In the genomic region with DNA sequence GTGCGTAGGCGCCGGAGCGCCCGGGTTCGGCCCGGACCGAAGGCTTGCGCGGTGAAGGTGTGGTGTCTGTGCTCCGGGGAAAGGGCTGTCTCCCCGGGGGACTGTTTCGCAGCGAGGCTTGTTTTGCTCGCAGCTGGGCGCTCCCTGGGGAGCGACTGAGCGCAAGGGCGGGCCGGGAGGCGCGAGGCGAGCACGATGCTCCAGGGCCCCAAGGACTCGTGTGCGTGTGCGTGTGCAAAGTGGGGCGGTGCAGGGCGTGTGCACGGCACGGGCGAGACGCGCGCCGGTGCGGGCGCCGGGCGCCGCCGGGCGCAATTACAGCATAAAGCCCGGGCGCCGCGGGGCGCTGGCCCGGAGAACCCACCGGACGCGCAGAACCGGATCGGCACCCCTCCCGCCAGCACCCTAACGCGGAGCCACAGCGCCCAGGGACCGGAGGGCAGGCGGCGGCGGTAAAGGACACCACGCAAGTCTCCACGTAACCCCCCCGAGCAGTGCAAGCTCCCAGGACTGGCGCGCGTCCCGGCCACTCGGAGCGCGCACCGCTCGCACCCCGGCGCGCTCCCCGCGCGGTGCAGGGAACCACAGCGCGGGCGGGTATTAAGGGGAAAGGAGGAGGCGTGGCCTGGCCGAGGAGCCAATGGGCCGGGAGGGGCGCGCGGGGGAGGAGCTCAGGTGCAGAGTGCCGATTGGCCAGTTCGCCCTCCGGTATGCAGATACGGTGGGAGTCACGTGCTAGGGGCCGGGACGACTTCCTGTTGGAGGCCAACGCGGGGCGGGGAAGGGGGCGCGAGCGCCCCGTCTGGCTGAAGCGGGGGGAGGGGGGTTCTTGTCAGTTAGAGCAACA, we compare ENCODE assay signal across 1 cellular context.
TF ChIP-seq lines count a peak whose summit lies in the region.

A gene with protein sequence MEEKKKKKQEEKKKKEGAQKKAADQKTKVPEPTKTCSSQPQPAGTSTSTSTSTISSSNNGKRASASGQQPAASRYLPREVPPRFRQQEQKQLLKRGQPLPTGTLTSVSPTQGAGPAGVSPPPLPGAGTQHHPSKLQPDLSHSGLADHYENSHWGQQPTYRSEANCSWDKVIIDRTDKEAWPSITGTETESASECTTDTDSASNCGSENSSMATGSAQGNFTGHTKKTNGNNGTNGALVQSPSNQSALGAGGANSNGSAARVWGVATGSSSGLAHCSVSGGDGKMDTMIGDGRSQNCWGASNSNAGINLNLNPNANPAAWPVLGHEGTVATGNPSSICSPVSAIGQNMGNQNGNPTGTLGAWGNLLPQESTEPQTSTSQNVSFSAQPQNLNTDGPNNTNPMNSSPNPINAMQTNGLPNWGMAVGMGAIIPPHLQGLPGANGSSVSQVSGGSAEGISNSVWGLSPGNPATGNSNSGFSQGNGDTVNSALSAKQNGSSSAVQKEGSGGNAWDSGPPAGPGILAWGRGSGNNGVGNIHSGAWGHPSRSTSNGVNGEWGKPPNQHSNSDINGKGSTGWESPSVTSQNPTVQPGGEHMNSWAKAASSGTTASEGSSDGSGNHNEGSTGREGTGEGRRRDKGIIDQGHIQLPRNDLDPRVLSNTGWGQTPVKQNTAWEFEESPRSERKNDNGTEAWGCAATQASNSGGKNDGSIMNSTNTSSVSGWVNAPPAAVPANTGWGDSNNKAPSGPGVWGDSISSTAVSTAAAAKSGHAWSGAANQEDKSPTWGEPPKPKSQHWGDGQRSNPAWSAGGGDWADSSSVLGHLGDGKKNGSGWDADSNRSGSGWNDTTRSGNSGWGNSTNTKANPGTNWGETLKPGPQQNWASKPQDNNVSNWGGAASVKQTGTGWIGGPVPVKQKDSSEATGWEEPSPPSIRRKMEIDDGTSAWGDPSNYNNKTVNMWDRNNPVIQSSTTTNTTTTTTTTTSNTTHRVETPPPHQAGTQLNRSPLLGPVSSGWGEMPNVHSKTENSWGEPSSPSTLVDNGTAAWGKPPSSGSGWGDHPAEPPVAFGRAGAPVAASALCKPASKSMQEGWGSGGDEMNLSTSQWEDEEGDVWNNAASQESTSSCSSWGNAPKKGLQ (N-terminal part only) (plus strand): TSS at position 835 of the 847 bp plus-strand sequence. CDS start 45,504 bp downstream, outside the sequence.

TF ChIP-seq in HepG2, 621 proteins besides CTCF, POLR2A, EP300 and RAD21 (continued from another document and continues in another):
- TF ChIP-seq, protein P1, sequence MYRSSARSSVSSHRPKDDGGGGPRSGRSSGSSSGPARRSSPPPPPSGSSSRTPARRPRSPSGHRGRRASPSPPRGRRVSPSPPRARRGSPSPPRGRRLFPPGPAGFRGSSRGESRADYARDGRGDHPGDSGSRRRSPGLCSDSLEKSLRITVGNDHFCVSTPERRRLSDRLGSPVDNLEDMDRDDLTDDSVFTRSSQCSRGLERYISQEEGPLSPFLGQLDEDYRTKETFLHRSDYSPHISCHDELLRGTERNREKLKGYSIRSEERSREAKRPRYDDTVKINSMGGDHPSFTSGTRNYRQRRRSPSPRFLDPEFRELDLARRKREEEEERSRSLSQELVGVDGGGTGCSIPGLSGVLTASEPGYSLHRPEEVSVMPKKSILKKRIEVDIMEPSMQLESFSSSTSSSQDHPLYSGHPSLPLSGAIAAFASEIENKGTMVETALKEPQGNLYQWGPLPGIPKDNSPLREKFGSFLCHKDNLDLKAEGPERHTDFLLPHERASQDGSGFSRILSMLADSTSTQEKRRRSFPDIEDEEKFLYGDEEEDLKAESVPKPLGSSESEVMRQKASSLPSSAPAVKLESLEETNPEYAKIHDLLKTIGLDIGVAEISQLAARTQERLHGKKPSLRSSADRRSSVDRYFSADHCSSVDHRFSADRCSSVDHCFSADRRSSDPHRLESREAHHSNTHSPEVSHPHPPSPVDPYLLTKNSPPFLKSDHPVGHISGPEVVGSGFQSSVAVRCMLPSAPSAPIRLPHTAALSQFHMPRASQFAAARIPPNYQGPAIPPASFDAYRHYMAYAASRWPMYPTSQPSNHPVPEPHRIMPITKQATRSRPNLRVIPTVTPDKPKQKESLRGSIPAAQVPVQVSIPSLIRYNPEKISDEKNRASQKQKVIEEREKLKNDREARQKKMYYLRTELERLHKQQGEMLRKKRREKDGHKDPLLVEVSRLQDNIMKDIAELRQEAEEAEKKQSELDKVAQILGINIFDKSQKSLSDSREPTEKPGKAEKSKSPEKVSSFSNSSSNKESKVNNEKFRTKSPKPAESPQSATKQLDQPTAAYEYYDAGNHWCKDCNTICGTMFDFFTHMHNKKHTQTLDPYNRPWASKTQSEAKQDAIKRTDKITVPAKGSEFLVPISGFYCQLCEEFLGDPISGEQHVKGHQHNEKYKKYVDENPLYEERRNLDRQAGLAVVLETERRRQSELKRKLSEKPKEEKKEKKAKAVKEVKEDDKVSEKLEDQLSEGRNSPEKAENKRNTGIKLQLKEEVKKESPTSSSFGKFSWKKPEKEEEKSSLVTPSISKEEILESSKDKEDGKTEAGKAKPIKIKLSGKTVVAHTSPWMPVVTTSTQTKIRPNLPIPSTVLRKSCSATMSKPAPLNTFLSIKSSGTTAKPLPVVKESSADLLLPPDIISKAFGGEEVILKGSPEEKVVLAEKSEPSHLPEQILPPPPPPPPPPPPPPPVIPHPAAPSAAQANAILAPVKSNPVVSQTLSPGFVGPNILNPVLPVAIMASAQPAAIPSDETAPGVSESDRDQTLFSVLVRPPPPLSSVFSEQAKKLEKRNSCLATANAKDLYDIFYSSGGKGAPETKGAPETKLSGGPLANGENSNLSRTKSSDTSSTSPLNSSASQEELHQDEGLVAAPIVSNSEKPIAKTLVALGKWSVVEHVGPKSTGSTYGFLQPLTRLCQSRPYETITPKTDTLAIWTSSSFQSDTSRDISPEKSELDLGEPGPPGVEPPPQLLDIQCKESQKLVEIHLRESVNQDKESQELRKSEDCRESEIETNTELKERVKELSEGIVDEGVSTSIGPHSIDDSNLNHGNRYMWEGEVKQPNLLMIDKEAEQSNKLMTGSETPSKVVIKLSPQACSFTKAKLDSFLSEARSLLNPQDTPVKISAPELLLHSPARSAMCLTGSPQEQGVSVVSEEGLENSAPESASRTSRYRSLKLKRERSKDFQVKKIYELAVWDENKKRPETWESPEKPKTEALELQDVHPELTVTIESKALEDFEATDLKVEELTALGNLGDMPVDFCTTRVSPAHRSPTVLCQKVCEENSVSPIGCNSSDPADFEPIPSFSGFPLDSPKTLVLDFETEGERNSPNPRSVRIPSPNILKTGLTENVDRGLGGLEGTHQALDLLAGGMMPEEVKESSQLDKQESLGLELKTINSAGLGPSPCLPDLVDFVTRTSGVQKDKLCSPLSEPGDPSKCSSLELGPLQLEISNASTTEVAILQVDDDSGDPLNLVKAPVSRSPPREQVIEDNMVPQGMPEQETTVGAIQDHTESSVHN (CRISPR knock-in tag; IDR thresholded peaks at IDR 0.05), result peak; percentile 96; the same call in 1 of the 2 replicates
- TF ChIP-seq, protein P2, sequence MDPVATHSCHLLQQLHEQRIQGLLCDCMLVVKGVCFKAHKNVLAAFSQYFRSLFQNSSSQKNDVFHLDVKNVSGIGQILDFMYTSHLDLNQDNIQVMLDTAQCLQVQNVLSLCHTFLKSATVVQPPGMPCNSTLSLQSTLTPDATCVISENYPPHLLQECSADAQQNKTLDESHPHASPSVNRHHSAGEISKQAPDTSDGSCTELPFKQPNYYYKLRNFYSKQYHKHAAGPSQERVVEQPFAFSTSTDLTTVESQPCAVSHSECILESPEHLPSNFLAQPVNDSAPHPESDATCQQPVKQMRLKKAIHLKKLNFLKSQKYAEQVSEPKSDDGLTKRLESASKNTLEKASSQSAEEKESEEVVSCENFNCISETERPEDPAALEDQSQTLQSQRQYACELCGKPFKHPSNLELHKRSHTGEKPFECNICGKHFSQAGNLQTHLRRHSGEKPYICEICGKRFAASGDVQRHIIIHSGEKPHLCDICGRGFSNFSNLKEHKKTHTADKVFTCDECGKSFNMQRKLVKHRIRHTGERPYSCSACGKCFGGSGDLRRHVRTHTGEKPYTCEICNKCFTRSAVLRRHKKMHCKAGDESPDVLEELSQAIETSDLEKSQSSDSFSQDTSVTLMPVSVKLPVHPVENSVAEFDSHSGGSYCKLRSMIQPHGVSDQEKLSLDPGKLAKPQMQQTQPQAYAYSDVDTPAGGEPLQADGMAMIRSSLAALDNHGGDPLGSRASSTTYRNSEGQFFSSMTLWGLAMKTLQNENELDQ (CRISPR knock-in tag; IDR thresholded peaks at IDR 0.05; ENCODE audit: borderline replicate concordance), result no peak
- TF ChIP-seq, protein P3, sequence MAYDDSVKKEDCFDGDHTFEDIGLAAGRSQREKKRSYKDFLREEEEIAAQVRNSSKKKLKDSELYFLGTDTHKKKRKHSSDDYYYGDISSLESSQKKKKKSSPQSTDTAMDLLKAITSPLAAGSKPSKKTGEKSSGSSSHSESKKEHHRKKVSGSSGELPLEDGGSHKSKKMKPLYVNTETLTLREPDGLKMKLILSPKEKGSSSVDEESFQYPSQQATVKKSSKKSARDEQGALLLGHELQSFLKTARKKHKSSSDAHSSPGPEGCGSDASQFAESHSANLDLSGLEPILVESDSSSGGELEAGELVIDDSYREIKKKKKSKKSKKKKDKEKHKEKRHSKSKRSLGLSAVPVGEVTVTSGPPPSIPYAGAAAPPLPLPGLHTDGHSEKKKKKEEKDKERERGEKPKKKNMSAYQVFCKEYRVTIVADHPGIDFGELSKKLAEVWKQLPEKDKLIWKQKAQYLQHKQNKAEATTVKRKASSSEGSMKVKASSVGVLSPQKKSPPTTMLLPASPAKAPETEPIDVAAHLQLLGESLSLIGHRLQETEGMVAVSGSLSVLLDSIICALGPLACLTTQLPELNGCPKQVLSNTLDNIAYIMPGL (CRISPR knock-in tag; IDR thresholded peaks at IDR 0.05; ENCODE audit: borderline replicate concordance in 1 of 2, low read depth in 1 of 2), result peak; percentile 71 to 84; a peak in 3 of 4 replicates
- TF ChIP-seq, protein P4, sequence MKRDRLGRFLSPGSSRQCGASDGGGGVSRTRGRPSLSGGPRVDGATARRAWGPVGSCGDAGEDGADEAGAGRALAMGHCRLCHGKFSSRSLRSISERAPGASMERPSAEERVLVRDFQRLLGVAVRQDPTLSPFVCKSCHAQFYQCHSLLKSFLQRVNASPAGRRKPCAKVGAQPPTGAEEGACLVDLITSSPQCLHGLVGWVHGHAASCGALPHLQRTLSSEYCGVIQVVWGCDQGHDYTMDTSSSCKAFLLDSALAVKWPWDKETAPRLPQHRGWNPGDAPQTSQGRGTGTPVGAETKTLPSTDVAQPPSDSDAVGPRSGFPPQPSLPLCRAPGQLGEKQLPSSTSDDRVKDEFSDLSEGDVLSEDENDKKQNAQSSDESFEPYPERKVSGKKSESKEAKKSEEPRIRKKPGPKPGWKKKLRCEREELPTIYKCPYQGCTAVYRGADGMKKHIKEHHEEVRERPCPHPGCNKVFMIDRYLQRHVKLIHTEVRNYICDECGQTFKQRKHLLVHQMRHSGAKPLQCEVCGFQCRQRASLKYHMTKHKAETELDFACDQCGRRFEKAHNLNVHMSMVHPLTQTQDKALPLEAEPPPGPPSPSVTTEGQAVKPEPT (CRISPR knock-in tag; IDR thresholded peaks at IDR 0.05; ENCODE audit: low read depth), result peak; percentile 90
- TF ChIP-seq ARNT2 (CRISPR knock-in tag; IDR thresholded peaks at IDR 0.05; ENCODE audit: low read depth), result peak; percentile 82
- TF ChIP-seq KLF12 (CRISPR knock-in tag; IDR thresholded peaks at IDR 0.05; ENCODE audit: borderline replicate concordance), result peak; percentile 73; the same call in 1 of the 2 replicates
- TF ChIP-seq HOXA5 (CRISPR knock-in tag; IDR thresholded peaks at IDR 0.05), result peak; percentile 98
- TF ChIP-seq SUZ12 (IDR thresholded peaks at IDR 0.05; ENCODE audit: low read depth, low read length), result no peak
- TF ChIP-seq, protein P5, sequence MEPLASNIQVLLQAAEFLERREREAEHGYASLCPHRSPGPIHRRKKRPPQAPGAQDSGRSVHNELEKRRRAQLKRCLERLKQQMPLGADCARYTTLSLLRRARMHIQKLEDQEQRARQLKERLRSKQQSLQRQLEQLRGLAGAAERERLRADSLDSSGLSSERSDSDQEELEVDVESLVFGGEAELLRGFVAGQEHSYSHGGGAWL (CRISPR knock-in tag; IDR thresholded peaks at IDR 0.05), result peak; percentile 91
- TF ChIP-seq POGZ (CRISPR knock-in tag; IDR thresholded peaks at IDR 0.05), result peak; percentile 96
- peak; percentile 84 for TF ChIP-seq ZFY (CRISPR knock-in tag; IDR thresholded peaks at IDR 0.05)
- TF ChIP-seq KLF15 (CRISPR knock-in tag; IDR thresholded peaks at IDR 0.05; ENCODE audit: borderline replicate concordance), result peak; percentile 66; the same call in 1 of the 2 replicates
- TF ChIP-seq SKI (IDR thresholded peaks at IDR 0.05; ENCODE audit: partially characterized antibody), result peak; percentile 75
- peak; percentile 92 for TF ChIP-seq TAF1 (CRISPR knock-in tag; IDR thresholded peaks at IDR 0.05)
- TF ChIP-seq, protein P6, sequence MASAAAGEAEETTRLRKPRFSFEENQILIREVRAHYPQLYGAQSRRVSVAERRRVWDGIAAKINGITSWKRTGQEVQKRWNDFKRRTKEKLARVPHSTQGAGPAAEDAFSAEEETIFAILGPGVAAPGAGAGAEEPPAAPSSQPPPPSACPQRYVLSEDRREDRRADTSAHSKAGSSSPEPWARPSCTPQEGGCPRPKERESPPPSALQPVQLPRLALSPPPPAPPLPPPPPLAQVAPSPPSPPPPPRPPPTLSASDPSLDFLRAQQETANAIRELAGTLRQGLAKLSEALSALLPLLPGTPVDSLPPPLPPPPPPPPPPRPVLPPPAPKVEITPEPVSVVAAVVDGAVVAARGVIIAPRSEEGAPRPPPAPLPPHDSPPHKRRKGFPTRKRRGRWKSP (CRISPR knock-in tag; IDR thresholded peaks at IDR 0.05), result peak; percentile 99
- TF ChIP-seq, protein P7, sequence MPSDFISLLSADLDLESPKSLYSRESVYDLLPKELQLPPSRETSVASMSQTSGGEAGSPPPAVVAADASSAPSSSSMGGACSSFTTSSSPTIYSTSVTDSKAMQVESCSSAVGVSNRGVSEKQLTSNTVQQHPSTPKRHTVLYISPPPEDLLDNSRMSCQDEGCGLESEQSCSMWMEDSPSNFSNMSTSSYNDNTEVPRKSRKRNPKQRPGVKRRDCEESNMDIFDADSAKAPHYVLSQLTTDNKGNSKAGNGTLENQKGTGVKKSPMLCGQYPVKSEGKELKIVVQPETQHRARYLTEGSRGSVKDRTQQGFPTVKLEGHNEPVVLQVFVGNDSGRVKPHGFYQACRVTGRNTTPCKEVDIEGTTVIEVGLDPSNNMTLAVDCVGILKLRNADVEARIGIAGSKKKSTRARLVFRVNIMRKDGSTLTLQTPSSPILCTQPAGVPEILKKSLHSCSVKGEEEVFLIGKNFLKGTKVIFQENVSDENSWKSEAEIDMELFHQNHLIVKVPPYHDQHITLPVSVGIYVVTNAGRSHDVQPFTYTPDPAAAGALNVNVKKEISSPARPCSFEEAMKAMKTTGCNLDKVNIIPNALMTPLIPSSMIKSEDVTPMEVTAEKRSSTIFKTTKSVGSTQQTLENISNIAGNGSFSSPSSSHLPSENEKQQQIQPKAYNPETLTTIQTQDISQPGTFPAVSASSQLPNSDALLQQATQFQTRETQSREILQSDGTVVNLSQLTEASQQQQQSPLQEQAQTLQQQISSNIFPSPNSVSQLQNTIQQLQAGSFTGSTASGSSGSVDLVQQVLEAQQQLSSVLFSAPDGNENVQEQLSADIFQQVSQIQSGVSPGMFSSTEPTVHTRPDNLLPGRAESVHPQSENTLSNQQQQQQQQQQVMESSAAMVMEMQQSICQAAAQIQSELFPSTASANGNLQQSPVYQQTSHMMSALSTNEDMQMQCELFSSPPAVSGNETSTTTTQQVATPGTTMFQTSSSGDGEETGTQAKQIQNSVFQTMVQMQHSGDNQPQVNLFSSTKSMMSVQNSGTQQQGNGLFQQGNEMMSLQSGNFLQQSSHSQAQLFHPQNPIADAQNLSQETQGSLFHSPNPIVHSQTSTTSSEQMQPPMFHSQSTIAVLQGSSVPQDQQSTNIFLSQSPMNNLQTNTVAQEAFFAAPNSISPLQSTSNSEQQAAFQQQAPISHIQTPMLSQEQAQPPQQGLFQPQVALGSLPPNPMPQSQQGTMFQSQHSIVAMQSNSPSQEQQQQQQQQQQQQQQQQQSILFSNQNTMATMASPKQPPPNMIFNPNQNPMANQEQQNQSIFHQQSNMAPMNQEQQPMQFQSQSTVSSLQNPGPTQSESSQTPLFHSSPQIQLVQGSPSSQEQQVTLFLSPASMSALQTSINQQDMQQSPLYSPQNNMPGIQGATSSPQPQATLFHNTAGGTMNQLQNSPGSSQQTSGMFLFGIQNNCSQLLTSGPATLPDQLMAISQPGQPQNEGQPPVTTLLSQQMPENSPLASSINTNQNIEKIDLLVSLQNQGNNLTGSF (CRISPR knock-in tag; IDR thresholded peaks at IDR 0.05), result peak; percentile 18
- peak; percentile 54 for TF ChIP-seq AGO2 (optimal IDR thresholded peaks at IDR 0.05; ENCODE audit: low read depth, low read length)
- peak; percentile 81 for TF ChIP-seq ZNF607 (CRISPR knock-in tag; IDR thresholded peaks at IDR 0.05; ENCODE audit: borderline replicate concordance)
